ENCODE assay signal across 19 cellular contexts in genomic region chr21:17370750-17371325, GRCh38.
DNase-seq lines count a peak whose midpoint lies in the region; ATAC-seq lines count a peak whose summit lies in the region.
"Had no signal": no experiment of that assay in that cellular context is flagged by ENCODE, and none has a peak within 500 bp of the region (broad histone marks: within the 10 kb centered on the region; RNA-seq: fewer than 3 reads in every experiment).

No MANE protein-coding gene starts in this region.

- H2AFZ ChIP-seq in mesenchymal stem cell (ENCODE audit: low read depth, low read length) = no peak overlapping the region

- H3K4me2 ChIP-seq in mesenchymal stem cell (ENCODE audit: low read length, poor library complexity, severe bottlenecking) = no peak overlapping the region

- H3K4me1 ChIP-seq in mesenchymal stem cell (ENCODE audit: control insufficient read depth, insufficient read depth, low read depth, low read length) = no peaks in the 10 kb centered on the region
- H3K4me1 ChIP-seq: adrenal gland, lower lobe of right lung had no signal

- no peak overlapping the region for H3K18ac ChIP-seq in mesenchymal stem cell (ENCODE audit: low read depth in 1 of 2, low read length in 2 of 2)

- no peaks in the 10 kb centered on the region for H3K9me3 ChIP-seq in mesenchymal stem cell (ENCODE audit: control insufficient read depth, low read length)
- H3K9me3 ChIP-seq: adrenal gland, lower lobe of right lung had no signal

- peak overlapping the region; percentile 81 for H3K27ac ChIP-seq in epithelial cell of prostate
- no peak overlapping the region for H3K27ac ChIP-seq in mesenchymal stem cell (ENCODE audit: low read length, poor library complexity, severe bottlenecking)
- H3K27ac ChIP-seq: adrenal gland, lower lobe of right lung had no signal

- no peaks in the 10 kb centered on the region for H3K27me3 ChIP-seq in mesenchymal stem cell (ENCODE audit: control insufficient read depth in 1 of 2, insufficient read depth in 1 of 2, low read length in 2 of 2)
- H3K27me3 ChIP-seq: adrenal gland had no signal

- H2AK5ac ChIP-seq in mesenchymal stem cell (ENCODE audit: low read length, severe bottlenecking) = no peak overlapping the region

- H3K4me3 ChIP-seq in mesenchymal stem cell (ENCODE audit: insufficient read depth in 1 of 2, low read depth in 1 of 2, low read length in 2 of 2) = no peak overlapping the region
- H3K4me3 ChIP-seq: adrenal gland, lower lobe of right lung had no signal

- ATAC-seq in GM21737 (IDR thresholded peaks at IDR 0.05; ENCODE audit: unreplicated experiment) = no peak
- ATAC-seq: Panc1 had no signal

- DNase-seq in NCI-H1105 treated with DMSO at 0.1 percent for 48 hours (lab: John Stamatoyannopoulos, UW) = peak; percentile 39
- DNase-seq in NCI-H1105 (lab: John Stamatoyannopoulos, UW) = no peak
- peak; percentile 48 for DNase-seq in NCI-H748 treated with DMSO at 0.1 percent for 48 hours (lab: John Stamatoyannopoulos, UW)
- DNase-seq in epithelial cell of prostate (ENCODE audit: low read depth, low spot score) = no peak
- DNase-seq in retina = peak; percentile 41
- no peak for DNase-seq in hypothalamus (lab: John Stamatoyannopoulos, UW)
- DNase-seq in mesenchymal stem cell = no peak
- DNase-seq: 8988T; adrenal gland; C1 segment of cervical spinal cord; cerebellar nuclear complex; DND-41; Karpas-422; NCI-H146; NCI-H510A treated with DMSO at 0.1 percent for 48 hours; stimulated activated naive CD4-positive, alpha-beta T cell had no signal

- H3K23ac ChIP-seq in mesenchymal stem cell (ENCODE audit: low read length in 2 of 2) = no peak overlapping the region

- no peak overlapping the region for H2BK12ac ChIP-seq in mesenchymal stem cell (ENCODE audit: low read length in 2 of 2)

- no peak overlapping the region for H4K8ac ChIP-seq in mesenchymal stem cell (ENCODE audit: low read length)

- no peak overlapping the region for H3K4ac ChIP-seq in mesenchymal stem cell (ENCODE audit: low read depth in 1 of 2, low read length in 2 of 2)

- no peaks in the 10 kb centered on the region for H3K79me1 ChIP-seq in mesenchymal stem cell (replicated peaks; ENCODE audit: low read length, poor library complexity, severe bottlenecking)

- no peaks in the 10 kb centered on the region for H3K36me3 ChIP-seq in mesenchymal stem cell (ENCODE audit: control insufficient read depth in 1 of 2, insufficient read depth in 2 of 2, low read depth in 1 of 2, low read length in 2 of 2)
- H3K36me3 ChIP-seq: adrenal gland, lower lobe of right lung had no signal

- no peak overlapping the region for H3K14ac ChIP-seq in mesenchymal stem cell (ENCODE audit: low read length in 2 of 2)

- no peak overlapping the region for H2BK5ac ChIP-seq in mesenchymal stem cell (ENCODE audit: low read depth, low read length, poor library complexity, severe bottlenecking)

- H2BK15ac ChIP-seq in mesenchymal stem cell (ENCODE audit: low read depth, poor library complexity, severe bottlenecking) = no peak overlapping the region

- WGBS in mesenchymal stem cell = 44% methylated on average over 5 of the region's 5 CpGs

- H3K9ac ChIP-seq in mesenchymal stem cell (ENCODE audit: low read length) = no peak overlapping the region

- no peak overlapping the region for H2BK120ac ChIP-seq in mesenchymal stem cell (ENCODE audit: low read depth, low read length)

- no peak overlapping the region for H4K91ac ChIP-seq in mesenchymal stem cell (ENCODE audit: low read length)

Comparison
In these comparisons a context has a peak if more than half of its experiments do, and no peak if none do; other contexts are left out.
1. DNase-seq: peak in NCI-H1105 treated with DMSO at 0.1 percent for 48 hours (single experiment), NCI-H748 treated with DMSO at 0.1 percent for 48 hours (single experiment) and retina (single experiment); none in NCI-H1105 (single experiment), epithelial cell of prostate (single experiment), hypothalamus (0 of 51) and mesenchymal stem cell (single experiment).